Comparison of ENCODE assay signal across 25 cellular contexts in the genomic region with DNA sequence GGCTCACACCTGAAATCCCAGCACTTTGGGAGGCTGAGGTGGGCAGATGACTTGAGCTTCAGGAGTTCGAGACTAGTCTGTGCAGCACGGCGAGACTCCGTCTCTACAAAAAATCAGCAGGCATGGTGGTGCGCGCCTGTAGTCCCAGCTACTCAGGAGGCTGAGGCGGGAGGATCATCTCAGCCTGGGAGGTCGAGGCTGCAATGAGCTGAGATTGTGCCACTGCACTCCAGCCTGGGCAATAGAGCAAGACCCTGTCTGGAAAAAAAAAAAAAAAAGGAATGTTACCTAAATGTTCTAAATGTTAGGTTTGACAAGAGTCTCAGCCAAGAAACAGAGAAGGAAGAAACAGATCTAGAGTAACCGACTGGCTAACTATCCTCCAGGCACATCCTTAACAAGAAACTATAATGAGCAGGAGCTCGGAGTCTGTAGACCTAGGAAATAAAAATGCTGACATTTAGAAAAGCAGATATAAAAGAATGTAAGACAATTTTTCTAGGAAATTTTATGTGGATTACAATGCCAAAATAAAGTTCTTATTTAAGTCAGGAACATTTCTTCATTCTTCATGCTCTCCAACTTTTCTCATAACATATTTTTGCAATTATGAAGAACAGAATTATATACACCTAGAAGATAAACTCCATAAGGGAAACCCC.
A peak's percentile ranks its signal among the peaks of the same experiment; 100 is the strongest.
DNase-seq lines count a peak whose midpoint lies in the region; ATAC-seq, FAIRE-seq and TF ChIP-seq lines count a peak whose summit lies in the region.
"Had no signal": no experiment of that assay in that cellular context is flagged by ENCODE, and none has a peak within 500 bp of the region (broad histone marks: within the 10 kb centered on the region; RNA-seq: fewer than 3 reads in every experiment).

No MANE protein-coding gene starts in this region.

- H3K9ac ChIP-seq in IMR-90 (ENCODE audit: low read depth, low read length), result no peak overlapping the region
- no peak overlapping the region for H3K9ac ChIP-seq in K562 (ENCODE audit: insufficient read depth in 1 of 2, low read depth in 2 of 2, low read length in 2 of 2)
- H3K9ac ChIP-seq: BLaER1 treated with 17β-estradiol and CSF1 and Interleukin-3, amounts not matched to agents 10 nM and 100 nM; GM23248 had no signal

- H2AK9ac ChIP-seq in IMR-90 (replicated peaks; ENCODE audit: low read depth, low read length, poor library complexity), result no peak overlapping the region

- DNase-seq in activated naive CD4-positive, alpha-beta T cell treated with anti-CD3 and anti-CD28 coated beads for 36 hours, result no peak
- no peak for DNase-seq in IMR-90
- no peak for DNase-seq in K562 (ENCODE audit: extremely low read depth in 1 of 4, low spot score in 3 of 4)
- no peak for DNase-seq in OCI-M1 (lab: John Stamatoyannopoulos, UW)
- DNase-seq in pons (ENCODE audit: low spot score), result no peak
- DNase-seq: ACHN; AML-193; BE2C; CD4-positive, alpha-beta T cell; CD8-positive, alpha-beta memory T cell; DMS 273 treated with DMSO at 0.1 percent for 48 hours; DMS79; EL; GDM1; GM23248; H7; HCEC 1CT had no signal

- TF ChIP-seq CTCF in IMR-90 (conservative IDR thresholded peaks at IDR 0.05; ENCODE audit: low read depth, low read length) (no peak), K562 (IDR thresholded peaks at IDR 0.05 in 2 of 3, conservative IDR thresholded peaks at IDR 0.05 in 1 of 3; ENCODE audit: insufficient read depth in 2 of 3, low read depth in 1 of 3, low read length in 3 of 3) (no peak)

- no peak for ATAC-seq in IMR-90 (ENCODE audit: low read depth)
- ATAC-seq in K562, result no peak
- ATAC-seq: GM12878 had no signal

- peaks cover 5% of the 10 kb centered on the region for H3K9me3 Mint-ChIP-seq in activated naive CD4-positive, alpha-beta T cell treated with anti-CD3 and anti-CD28 coated beads, Interleukin-2, amount 50 U/mL, for 24 hours
- H3K9me3 Mint-ChIP-seq in activated naive CD4-positive, alpha-beta T cell treated with anti-CD3 and anti-CD28 coated beads for 36 hours, result peaks cover 1% of the 10 kb centered on the region
- H3K9me3 Mint-ChIP-seq: CD4-positive, alpha-beta T cell had no signal

- H3K27ac Mint-ChIP-seq in activated naive CD4-positive, alpha-beta T cell treated with anti-CD3 and anti-CD28 coated beads, Interleukin-2, amount 50 U/mL, for 24 hours, result peak overlapping the region; percentile 10
- H3K27ac Mint-ChIP-seq in activated naive CD4-positive, alpha-beta T cell treated with anti-CD3 and anti-CD28 coated beads for 36 hours, result no peak overlapping the region
- H3K27ac Mint-ChIP-seq: CD4-positive, alpha-beta T cell; CD8-positive, alpha-beta memory T cell had no signal

- no peak overlapping the region for H2BK120ac ChIP-seq in IMR-90 (ENCODE audit: low read depth, low read length)

- no peak overlapping the region for H3K4ac ChIP-seq in IMR-90 (ENCODE audit: low read depth, low read length)

- no peaks in the 10 kb centered on the region for H3K79me1 ChIP-seq in IMR-90 (ENCODE audit: low read depth in 1 of 2, low read length in 2 of 2)

- no CpG with 5 or more reads among the region's 10 CpGs for whole genome bisulfite sequencing in IMR-90 (ENCODE audit: extremely low coverage in 2 of 2, insufficient read length in 1 of 2), 2 experiments
- WGBS in K562 (ENCODE audit: insufficient coverage, low coverage, missing lambda C conversion rate), result 2% methylated on average over 10 of the region's 10 CpGs

- no peak overlapping the region for H4K91ac ChIP-seq in IMR-90 (ENCODE audit: insufficient read depth, low read depth, low read length)

- in situ Hi-C loops in IMR-90 (cut with MboI; ENCODE audit: low sequenced_read_pairs) (no loop called here), K562 (cut with MboI) (no loop called here)

- no peaks in the 10 kb centered on the region for H3K36me3 Mint-ChIP-seq in activated naive CD4-positive, alpha-beta T cell treated with anti-CD3 and anti-CD28 coated beads, Interleukin-2, amount 50 U/mL, for 24 hours
- peaks cover 1% of the 10 kb centered on the region for H3K36me3 Mint-ChIP-seq in activated naive CD4-positive, alpha-beta T cell treated with anti-CD3 and anti-CD28 coated beads for 36 hours (ENCODE audit: low read depth)
- H3K36me3 Mint-ChIP-seq: CD14-positive monocyte had no signal

- H4K20me1 ChIP-seq in IMR-90 (ENCODE audit: insufficient read depth, low read length), result no peaks in the 10 kb centered on the region
- no peaks in the 10 kb centered on the region for H4K20me1 ChIP-seq in K562 (replicated peaks; ENCODE audit: control insufficient read depth, insufficient read depth, low read length)
- H4K20me1 ChIP-seq: BLaER1 treated with 17β-estradiol and CSF1 and Interleukin-3, amounts not matched to agents 10 nM and 100 nM had no signal

- no peak overlapping the region for H3K56ac ChIP-seq in IMR-90 (ENCODE audit: extremely low read depth, insufficient read depth, low read length)

- H3K36me3 ChIP-seq in IMR-90 (ENCODE audit: control insufficient read depth, insufficient read depth, low read length) (no peaks in the 10 kb centered on the region), K562 (ENCODE audit: control insufficient read depth, insufficient read depth, low read length) (no peaks in the 10 kb centered on the region)
- H3K36me3 ChIP-seq: BE2C; BLaER1 treated with 17β-estradiol and CSF1 and Interleukin-3, amounts not matched to agents 10 nM and 100 nM had no signal

- dilution Hi-C loops in IMR-90 (cut with HindIII; ENCODE audit: low sequenced_read_pairs, unreplicated experiment), result no loop called here

- H3K4me3 Mint-ChIP-seq in activated naive CD4-positive, alpha-beta T cell treated with anti-CD3 and anti-CD28 coated beads, Interleukin-2, amount 50 U/mL, for 24 hours, result no peak overlapping the region
- H3K4me3 Mint-ChIP-seq in activated naive CD4-positive, alpha-beta T cell treated with anti-CD3 and anti-CD28 coated beads for 36 hours, result no peak overlapping the region
- H3K4me3 Mint-ChIP-seq: CD4-positive, alpha-beta T cell; CD8-positive, alpha-beta memory T cell had no signal

- no peaks in the 10 kb centered on the region for H3K9me3 ChIP-seq in IMR-90 (ENCODE audit: control insufficient read depth, insufficient read depth, low read length)
- H3K9me3 ChIP-seq in K562 (replicated peaks; ENCODE audit: control insufficient read depth, insufficient read depth, low read depth, low read length), result no peaks in the 10 kb centered on the region
- H3K9me3 ChIP-seq: BE2C had no signal

- H2AFZ ChIP-seq in IMR-90 (replicated peaks; ENCODE audit: low read length, poor library complexity) (no peak overlapping the region), K562 (ENCODE audit: low read depth, low read length) (no peak overlapping the region)
- H2AFZ ChIP-seq: GM23248 had no signal

- no peak overlapping the region for H3K4me2 ChIP-seq in IMR-90 (ENCODE audit: low read depth, low read length)
- H3K4me2 ChIP-seq in K562 (ENCODE audit: insufficient read depth, low read length), result no peak overlapping the region

- no peak overlapping the region for H3K14ac ChIP-seq in IMR-90 (replicated peaks; ENCODE audit: low read depth, low read length)

- no peaks in the 10 kb centered on the region for H3K9me1 ChIP-seq in IMR-90 (ENCODE audit: insufficient read depth, low read length)
- no peaks in the 10 kb centered on the region for H3K9me1 ChIP-seq in K562 (ENCODE audit: control insufficient read depth, insufficient read depth, low read length)

- H4K5ac ChIP-seq in IMR-90 (ENCODE audit: low read depth, low read length), result no peak overlapping the region

- no peaks in the 10 kb centered on the region for H3K79me2 ChIP-seq in K562 (ENCODE audit: control insufficient read depth, insufficient read depth, low read length)

- FAIRE-seq in K562 (lab: Jason Lieb, UNC), result no peak
- FAIRE-seq: A204.1, GM12878, GM19239, H1 had no signal

- H3K18ac ChIP-seq in IMR-90 (ENCODE audit: low read depth, low read length), result no peak overlapping the region

- no peak for TF ChIP-seq EP300 in K562 (IDR thresholded peaks at IDR 0.05; ENCODE audit: low read length)

- peaks cover 27% of the 10 kb centered on the region for H3K27me3 Mint-ChIP-seq in activated naive CD4-positive, alpha-beta T cell treated with anti-CD3 and anti-CD28 coated beads, Interleukin-2, amount 50 U/mL, for 24 hours
- H3K27me3 Mint-ChIP-seq in activated naive CD4-positive, alpha-beta T cell treated with anti-CD3 and anti-CD28 coated beads for 36 hours (ENCODE audit: low read depth), result peaks cover 21% of the 10 kb centered on the region

- peaks cover 24% of the 10 kb centered on the region for H3K27me3 ChIP-seq in IMR-90 (ENCODE audit: control insufficient read depth, insufficient read depth, low read length)
- peaks cover 12 to 14% of the 10 kb centered on the region in 2 experiments; a peak in 4 of 5 replicates for H3K27me3 ChIP-seq in K562 (ENCODE audit: control insufficient read depth in 2 of 2, insufficient read depth in 2 of 2, low read length in 2 of 2)
- H3K27me3 ChIP-seq: BE2C; BLaER1 treated with 17β-estradiol and CSF1 and Interleukin-3, amounts not matched to agents 10 nM and 100 nM had no signal

- no peak for TF ChIP-seq RAD21 in IMR-90 (IDR thresholded peaks at IDR 0.05; ENCODE audit: low read length)
- no peak for TF ChIP-seq RAD21 in K562 (CRISPR knock-in tag; conservative IDR thresholded peaks at IDR 0.05 in 1 of 2, IDR thresholded peaks at IDR 0.05 in 1 of 2)

- no peak overlapping the region for H2BK15ac ChIP-seq in IMR-90 (ENCODE audit: low read depth, low read length)

- H3K4me1 Mint-ChIP-seq in activated naive CD4-positive, alpha-beta T cell treated with anti-CD3 and anti-CD28 coated beads, Interleukin-2, amount 50 U/mL, for 24 hours, result peaks cover 4% of the 10 kb centered on the region
- H3K4me1 Mint-ChIP-seq in activated naive CD4-positive, alpha-beta T cell treated with anti-CD3 and anti-CD28 coated beads for 36 hours (ENCODE audit: low read depth), result peaks cover under 1% of the 10 kb centered on the region
- H3K4me1 Mint-ChIP-seq: CD8-positive, alpha-beta memory T cell had no signal

- CTCF ChIA-PET in activated naive CD4-positive, alpha-beta T cell treated with anti-CD3 and anti-CD28 coated beads for 36 hours (lab: Charles Lee), result interaction anchor here (0.6 to 0.7 kb wide), 3 partner anchors 9 to 27 kb away, joined by 3 to 4 read pairs (median 4); no protein-coding TSS in a partner anchor
- CTCF ChIA-PET in IMR-90 (lab: Yijun Ruan, JAX) (interaction anchor here (1.4 kb wide), 1 partner anchor 15 kb away, joined by 3 read pairs; no protein-coding TSS in a partner anchor), K562 (lab: Yijun Ruan, JAX; ENCODE audit: low intra/inter-chr PET ratio) (no interaction called here)

- TF ChIP-seq POLR2A in IMR-90 (IDR thresholded peaks at IDR 0.05; ENCODE audit: low read depth, low read length) (no peak), K562 (conservative IDR thresholded peaks at IDR 0.05) (no peak)

- no peak overlapping the region for H2BK5ac ChIP-seq in IMR-90 (ENCODE audit: low read depth, low read length, poor library complexity, severe bottlenecking)

- H3K27ac ChIP-seq in IMR-90 (ENCODE audit: insufficient read depth, low read length) (no peak overlapping the region), K562 (ENCODE audit: extremely low read depth, low read depth, low read length) (no peak overlapping the region)
- H3K27ac ChIP-seq: 22Rv1; BLaER1 treated with 17β-estradiol and CSF1 and Interleukin-3, amounts not matched to agents 10 nM and 100 nM; GM23248 had no signal

- no peak overlapping the region for H4K8ac ChIP-seq in IMR-90 (ENCODE audit: low read depth in 2 of 2, low read length in 2 of 2)

- no peak overlapping the region for H2AK5ac ChIP-seq in IMR-90 (ENCODE audit: low read depth, low read length)

- H3K23ac ChIP-seq in IMR-90 (ENCODE audit: low read depth, low read length), result no peak overlapping the region

- no TSS peak for BruUV-seq in IMR-90 (replicated peaks; lab: Mats Ljungman, UMichigan)
- BruUV-seq in K562 (replicated peaks; lab: Mats Ljungman, UMichigan), result no TSS peak

- POLR2A ChIA-PET in IMR-90 (lab: Charles Lee; ENCODE audit: unreplicated experiment), result no interaction called here
- POLR2A ChIA-PET in K562 (lab: Yijun Ruan, JAX), result interaction anchor here (1.4 kb wide), 1 partner anchor 36 kb away, joined by 3 read pairs; no protein-coding TSS in a partner anchor

- H2BK20ac ChIP-seq in IMR-90 (ENCODE audit: low read depth, low read length), result no peak overlapping the region

- intact Hi-C loops in activated naive CD4-positive, alpha-beta T cell treated with anti-CD3 and anti-CD28 coated beads for 36 hours (cut with micrococcal nuclease), result no loop called here
- intact Hi-C loops in IMR-90 (cut with micrococcal nuclease) (no loop called here), K562 (cut with micrococcal nuclease) (no loop called here)

- H3K4me3 ChIP-seq in IMR-90 (ENCODE audit: insufficient read depth, low read depth, low read length) (no peak overlapping the region), K562 (no peak overlapping the region)
- H3K4me3 ChIP-seq: BLaER1 treated with 17β-estradiol and CSF1 and Interleukin-3, amounts not matched to agents 10 nM and 100 nM; GM12878; GM23248 had no signal

- no peaks in the 10 kb centered on the region for H3K4me1 ChIP-seq in IMR-90 (ENCODE audit: control insufficient read depth, insufficient read depth, low read length)
- no peaks in the 10 kb centered on the region for H3K4me1 ChIP-seq in K562 (replicated peaks in 1 of 2; ENCODE audit: control insufficient read depth in 2 of 2, insufficient read depth in 2 of 2, low read length in 2 of 2)
- H3K4me1 ChIP-seq: BE2C had no signal
